1 cellular context compared by ENCODE assay signal in genomic region chr5:95646569-95647330, GRCh38.
TF ChIP-seq lines count a peak whose summit lies in the region.

Gene RFESD, plus strand, starts transcription at chr5:95646777. Its CDS starts 5,495 bp downstream, at chr5:95652272.

TF ChIP-seq in GM12878, 131 proteins besides CTCF, POLR2A, EP300 and RAD21 (continued from another document and continues in another):
- no peak for TF ChIP-seq PRDM15 (CRISPR knock-in tag; IDR thresholded peaks at IDR 0.05)
- TF ChIP-seq USF2 (IDR thresholded peaks at IDR 0.05; ENCODE audit: borderline replicate concordance, low read depth, low read length): peak; percentile 78
- TF ChIP-seq IKZF2 (IDR thresholded peaks at IDR 0.05): peak; percentile 18 to 55; a peak in 2 of 4 replicates
- peak; percentile 48; the same call in 1 of the 2 replicates for TF ChIP-seq PAX5 (IDR thresholded peaks at IDR 0.05; ENCODE audit: borderline replicate concordance, low read depth, low read length)
- no peak for TF ChIP-seq SIX5 (IDR thresholded peaks at IDR 0.05; ENCODE audit: low read depth, low read length, severe bottlenecking)
- TF ChIP-seq POLR2AphosphoS5 (IDR thresholded peaks at IDR 0.05; ENCODE audit: low read length): peak; percentile 81
- no peak for TF ChIP-seq ZSCAN29 (IDR thresholded peaks at IDR 0.05)
- no peak for TF ChIP-seq IRF4 (IDR thresholded peaks at IDR 0.05; ENCODE audit: low read depth, low read length)
- TF ChIP-seq PBX3 (IDR thresholded peaks at IDR 0.05; ENCODE audit: insufficient replicate concordance, low read depth, low read length): peak; percentile 62
- no peak for TF ChIP-seq ESRRA (IDR thresholded peaks at IDR 0.05; ENCODE audit: low read length)
- peak; percentile 89 for TF ChIP-seq TCF3 (IDR thresholded peaks at IDR 0.05; ENCODE audit: borderline replicate concordance, insufficient read depth, low read depth, low read length)
- peak; percentile 76 for TF ChIP-seq IKZF1 (conservative IDR thresholded peaks at IDR 0.05)
- peak; percentile 59 for TF ChIP-seq ZNF687 (IDR thresholded peaks at IDR 0.05)
- 0 out of 2 replicates have a peak, but pooled peaks have one; percentile 23 for TF ChIP-seq RCOR1 (conservative IDR thresholded peaks at IDR 0.05; ENCODE audit: low read depth, low read length)
- 0 out of 2 replicates have a peak, but pooled peaks have one; percentile 22 for TF ChIP-seq ZBTB4 (CRISPR knock-in tag; IDR thresholded peaks at IDR 0.05)
- TF ChIP-seq TAF1 (IDR thresholded peaks at IDR 0.05; ENCODE audit: borderline replicate concordance, low read depth, low read length): peak; percentile 69; the same call in 1 of the 2 replicates
- peak; percentile 82; the same call in 1 of the 2 replicates for TF ChIP-seq MXI1 (IDR thresholded peaks at IDR 0.05; ENCODE audit: low read depth, low read length)
- TF ChIP-seq BRCA1 (IDR thresholded peaks at IDR 0.05; ENCODE audit: low read depth, low read length): no peak
- peak; percentile 54; the same call in 1 of the 2 replicates for TF ChIP-seq LARP7 (IDR thresholded peaks at IDR 0.05)
- TF ChIP-seq CUX1 (IDR thresholded peaks at IDR 0.05; ENCODE audit: insufficient replicate concordance, low read depth, low read length): peak; percentile 62
- TF ChIP-seq E2F4 (IDR thresholded peaks at IDR 0.05; ENCODE audit: low read depth, low read length): 0 out of 2 replicates have a peak, but pooled peaks have one; percentile 18
- TF ChIP-seq USF1 (IDR thresholded peaks at IDR 0.05; ENCODE audit: borderline replicate concordance, extremely low read length, insufficient read depth, low read depth, low read length): peak; percentile 93
- no peak for TF ChIP-seq SUZ12 (IDR thresholded peaks at IDR 0.05; ENCODE audit: unreplicated experiment)
- TF ChIP-seq CBFB (IDR thresholded peaks at IDR 0.05; ENCODE audit: low read depth): 0 out of 2 replicates have a peak, but pooled peaks have one; percentile 14
- no peak for TF ChIP-seq HDAC6 (IDR thresholded peaks at IDR 0.05; ENCODE audit: unreplicated experiment)
- TF ChIP-seq YY1 (IDR thresholded peaks at IDR 0.05; ENCODE audit: low read depth, low read length): peak; percentile 61; the same call in 1 of the 2 replicates
- no peak for TF ChIP-seq SREBF1 (IDR thresholded peaks at IDR 0.05; ENCODE audit: low read length)
- TF ChIP-seq BHLHE40 (IDR thresholded peaks at IDR 0.05; ENCODE audit: borderline replicate concordance in 1 of 2, low read depth in 2 of 2, low read length in 1 of 2): peak; percentile 97 to 99
- peak; percentile 42; the same call in 1 of the 2 replicates for TF ChIP-seq POLR2AphosphoS2 (IDR thresholded peaks at IDR 0.05; ENCODE audit: low read depth, low read length)
- TF ChIP-seq ATF3 (IDR thresholded peaks at IDR 0.05; ENCODE audit: borderline replicate concordance, extremely low read depth, low read depth, low read length): peak; percentile 69; the same call in 1 of the 2 replicates
- peak; percentile 91 for TF ChIP-seq RAD51 (IDR thresholded peaks at IDR 0.05)
- peak; percentile 78; the same call in 1 of the 2 replicates for TF ChIP-seq GATAD2B (conservative IDR thresholded peaks at IDR 0.05; ENCODE audit: low read depth)
- peak; percentile 64; the same call in 1 of the 2 replicates for TF ChIP-seq BACH1 (IDR thresholded peaks at IDR 0.05; ENCODE audit: borderline replicate concordance)
- 0 out of 2 replicates have a peak, but pooled peaks have one; percentile 72 for TF ChIP-seq RB1 (IDR thresholded peaks at IDR 0.05; ENCODE audit: borderline replicate concordance)
- peak in 1 of 2 experiments; percentile 87; a peak in 2 of 3 replicates for TF ChIP-seq EGR1 (IDR thresholded peaks at IDR 0.05; ENCODE audit: borderline replicate concordance in 1 of 2, low read depth in 2 of 2, low read length in 2 of 2)
